1 cellular context compared by ENCODE assay signal in genomic region chr21:9839011-9839661, GRCh38.
A peak's percentile ranks its signal among the peaks of the same experiment; 100 is the strongest.
TF ChIP-seq lines count a peak whose summit lies in the region.

No MANE protein-coding gene starts in this region.

TF ChIP-seq in K562, 482 proteins besides CTCF, POLR2A, EP300 and RAD21 (continued from another document and continues in another):
- TF ChIP-seq MGA (IDR thresholded peaks at IDR 0.05) (peak; percentile 98), BRD4 (IDR thresholded peaks at IDR 0.05) (no peak), ZNF217 (CRISPR knock-in tag; IDR thresholded peaks at IDR 0.05) (no peak), CREB3L1 (IDR thresholded peaks at IDR 0.05; ENCODE audit: borderline replicate concordance, low read depth) (peak; percentile 47; the same call in 1 of the 2 replicates), IFI16 (CRISPR knock-in tag; IDR thresholded peaks at IDR 0.05) (no peak), C11orf30 (IDR thresholded peaks at IDR 0.05; ENCODE audit: low read depth) (no peak), ZNF23 (CRISPR knock-in tag; IDR thresholded peaks at IDR 0.05) (no peak), MAFK (IDR thresholded peaks at IDR 0.05; ENCODE audit: low read length) (no peak), MAX (CRISPR knock-in tag; IDR thresholded peaks at IDR 0.05) (peak; percentile 59; the same call in 1 of the 2 replicates), THRB (CRISPR knock-in tag; conservative IDR thresholded peaks at IDR 0.05) (no peak), ZNF165 (CRISPR knock-in tag; IDR thresholded peaks at IDR 0.05; ENCODE audit: borderline replicate concordance) (no peak), TSHZ1 (CRISPR knock-in tag; IDR thresholded peaks at IDR 0.05) (no peak), SMAD4 (CRISPR knock-in tag; conservative IDR thresholded peaks at IDR 0.05) (no peak), PPARD (CRISPR knock-in tag; IDR thresholded peaks at IDR 0.05) (no peak), ZNF444 (CRISPR knock-in tag; IDR thresholded peaks at IDR 0.05) (no peak), ZNF766 (CRISPR knock-in tag; conservative IDR thresholded peaks at IDR 0.05) (no peak), ZFP91 (CRISPR knock-in tag; IDR thresholded peaks at IDR 0.05) (peak; percentile 89), ZBTB33 (CRISPR knock-in tag; IDR thresholded peaks at IDR 0.05) (peak; percentile 70), RFX1 (IDR thresholded peaks at IDR 0.05) (peak; percentile 72), ZNF511 (CRISPR knock-in tag; IDR thresholded peaks at IDR 0.05) (peak; percentile 68), PHTF2 (CRISPR knock-in tag; IDR thresholded peaks at IDR 0.05) (no peak), THAP7 (CRISPR knock-in tag; IDR thresholded peaks at IDR 0.05) (no peak), KLF16 (IDR thresholded peaks at IDR 0.05) (no peak), ZHX1 (conservative IDR thresholded peaks at IDR 0.05; ENCODE audit: low read length) (no peak), SP1 (CRISPR knock-in tag; IDR thresholded peaks at IDR 0.05) (no peak), ZNF354B (CRISPR knock-in tag; IDR thresholded peaks at IDR 0.05) (no peak), E2F3 (CRISPR knock-in tag; IDR thresholded peaks at IDR 0.05) (0 out of 2 replicates have a peak, but pooled peaks have one; percentile 62)
